In the genomic region with DNA sequence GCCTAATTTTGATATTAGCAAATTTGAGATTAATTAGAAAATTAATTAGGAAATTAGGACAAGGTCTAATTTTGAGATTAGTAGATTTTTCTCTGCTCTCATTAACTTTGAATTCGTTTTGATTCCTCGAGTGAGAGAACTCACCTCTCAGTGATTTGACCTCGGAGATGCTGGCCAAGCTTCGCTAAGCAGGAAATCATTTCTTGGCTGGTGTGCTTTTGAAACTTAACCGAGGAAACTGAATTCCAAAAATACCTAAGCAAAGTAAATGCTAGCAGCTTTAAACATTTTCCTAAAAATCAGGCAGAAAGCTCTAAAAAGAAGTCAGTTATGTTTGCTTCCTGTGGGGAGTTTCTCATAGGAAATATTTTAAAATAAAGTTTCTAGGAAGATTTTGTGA, we compare ENCODE assay signal across 14 cellular contexts. TPM values are rescaled to one million over a fixed set of nuclear protein-coding genes. Genes with fewer than 3 reads are reported as not detected.
DNase-seq lines count a peak whose midpoint lies in the region; ATAC-seq, FAIRE-seq and TF ChIP-seq lines count a peak whose summit lies in the region.
"Had no signal": no experiment of that assay in that cellular context is flagged by ENCODE, and none has a peak within 500 bp of the region (broad histone marks: within the 10 kb centered on the region; RNA-seq: fewer than 3 reads in every experiment).

No MANE protein-coding gene starts in this region.

- no peak for TF ChIP-seq CTCF in kidney (IDR thresholded peaks at IDR 0.05; ENCODE audit: borderline replicate concordance, extremely low read depth, insufficient read depth)
- TF ChIP-seq CTCF in upper lobe of left lung (IDR thresholded peaks at IDR 0.05): no peak

- CTCF ChIA-PET in activated naive CD4-positive, alpha-beta T cell treated with anti-CD3 and anti-CD28 coated beads, Interleukin-2, amount 10 ng/mL, durations not matched to agents 7 days and 5 days (lab: Charles Lee): interaction anchor here (0.7 to 1.4 kb wide), 4 partner anchors 18 to 72 kb away, joined by 3 to 4 read pairs (median 4); no protein-coding TSS in a partner anchor
- CTCF ChIA-PET in HEK293T (lab: Yijun Ruan, JAX): no interaction called here

- H3K9me3 ChIP-seq in kidney (ENCODE audit: control insufficient read depth in 1 of 2, low read length in 2 of 2) (no peaks in the 10 kb centered on the region), upper lobe of left lung (no peaks in the 10 kb centered on the region)
- H3K9me3 ChIP-seq: transverse colon had no signal

- H3K36me3 Mint-ChIP-seq in activated naive CD4-positive, alpha-beta T cell treated with anti-CD3 and anti-CD28 coated beads, Interleukin-2, amount 10 ng/mL, durations not matched to agents 7 days and 5 days: peaks cover 69% of the 10 kb centered on the region
- H3K36me3 Mint-ChIP-seq in activated naive CD4-positive, alpha-beta T cell treated with anti-CD3 and anti-CD28 coated beads, Interleukin-2, amount 50 U/mL, for 72 hours: no peaks in the 10 kb centered on the region

- FAIRE-seq in kidney (lab: Jason Lieb, UNC): peak; percentile 76
- FAIRE-seq in H54 (lab: Jason Lieb, UNC): no peak

- H3K9me3 Mint-ChIP-seq in activated naive CD4-positive, alpha-beta T cell treated with anti-CD3 and anti-CD28 coated beads, Interleukin-2, amount 10 ng/mL, durations not matched to agents 7 days and 5 days: no peaks in the 10 kb centered on the region
- H3K9me3 Mint-ChIP-seq in activated naive CD4-positive, alpha-beta T cell treated with anti-CD3 and anti-CD28 coated beads, Interleukin-2, amount 50 U/mL, for 72 hours: no peaks in the 10 kb centered on the region

- peaks cover 2 to 6% of the 10 kb centered on the region in 2 donors for H3K4me1 ChIP-seq in kidney (ENCODE audit: control insufficient read depth in 1 of 2, insufficient read depth in 1 of 2, low read depth in 1 of 2, low read length in 2 of 2)
- peaks cover 15 to 35% (median 25%) of the 10 kb centered on the region in 4 donors for H3K4me1 ChIP-seq in upper lobe of left lung

- ATAC-seq in activated naive CD4-positive, alpha-beta T cell treated with anti-CD3 and anti-CD28 coated beads, Interleukin-2, amount 50 U/mL, for 72 hours: no peak
- no peak for ATAC-seq in upper lobe of left lung (ENCODE audit: low FRiP score in 2 of 2)
- ATAC-seq: left colon had no signal

- H3K36me3 ChIP-seq in kidney (ENCODE audit: control insufficient read depth in 1 of 2, insufficient read depth in 2 of 2, low read length in 2 of 2) (no peaks in the 10 kb centered on the region), upper lobe of left lung (peaks cover 0 to 6% (median 3%) of the 10 kb centered on the region in 4 donors)
- H3K36me3 ChIP-seq: transverse colon had no signal

- intact Hi-C loops in kidney (cut with DNase I): no loop called here

- H3K27ac ChIP-seq in kidney (ENCODE audit: low read depth in 2 of 2, low read length in 2 of 2): no peak overlapping the region
- peak overlapping the region; percentile 11 to 84 (median 52) for H3K27ac ChIP-seq in upper lobe of left lung
- H3K27ac ChIP-seq: C4-2B had no signal

- TF ChIP-seq EP300 in upper lobe of left lung (IDR thresholded peaks at IDR 0.05): no peak

- no peaks in the 10 kb centered on the region for H3K27me3 ChIP-seq in upper lobe of left lung
- H3K27me3 ChIP-seq: transverse colon had no signal

- no peak overlapping the region for H3K9ac ChIP-seq in kidney (ENCODE audit: low read length in 2 of 2)

- H3K4me3 Mint-ChIP-seq in activated naive CD4-positive, alpha-beta T cell treated with anti-CD3 and anti-CD28 coated beads, Interleukin-2, amount 10 ng/mL, durations not matched to agents 7 days and 5 days: peak overlapping the region; percentile 56

- peak overlapping the region; percentile 76 for H3K27ac Mint-ChIP-seq in activated naive CD4-positive, alpha-beta T cell treated with anti-CD3 and anti-CD28 coated beads, Interleukin-2, amount 10 ng/mL, durations not matched to agents 7 days and 5 days
- H3K27ac Mint-ChIP-seq in activated naive CD4-positive, alpha-beta T cell treated with anti-CD3 and anti-CD28 coated beads, Interleukin-2, amount 50 U/mL, for 72 hours: peak overlapping the region; percentile 38 to 75

- peaks cover 87% of the 10 kb centered on the region for H3K4me1 Mint-ChIP-seq in activated naive CD4-positive, alpha-beta T cell treated with anti-CD3 and anti-CD28 coated beads, Interleukin-2, amount 10 ng/mL, durations not matched to agents 7 days and 5 days

- TF ChIP-seq POLR2A in upper lobe of left lung (IDR thresholded peaks at IDR 0.05) (no peak), H54 (IDR thresholded peaks at IDR 0.05; ENCODE audit: low read depth, low read length) (no peak)

- no peaks in the 10 kb centered on the region for H3K27me3 Mint-ChIP-seq in activated naive CD4-positive, alpha-beta T cell treated with anti-CD3 and anti-CD28 coated beads, Interleukin-2, amount 10 ng/mL, durations not matched to agents 7 days and 5 days

- POLR2A ChIA-PET in HEK293T (lab: Yijun Ruan, JAX): no interaction called here

- WGBS in upper lobe of left lung, 2 donors: 5 to 14% methylated on average over 5 of the region's 5 CpGs

- H3K4me3 ChIP-seq in kidney (ENCODE audit: low read length in 2 of 2) (peak overlapping the region in 1 of 2 donors; percentile 7), upper lobe of left lung (no peak overlapping the region)

- DNase-seq in activated naive CD4-positive, alpha-beta T cell treated with anti-CD3 and anti-CD28 coated beads, Interleukin-2, amount 10 ng/mL, durations not matched to agents 7 days and 5 days: no peak
- no peak for DNase-seq in activated naive CD4-positive, alpha-beta T cell (lab: John Stamatoyannopoulos, UW)
- no peak for DNase-seq in activated naive CD4-positive, alpha-beta T cell treated with anti-CD3 and anti-CD28 coated beads, Interleukin-2, amount 50 U/mL, for 72 hours (ENCODE audit: low spot score in 2 of 2)
- no peak for DNase-seq in kidney
- DNase-seq in upper lobe of left lung: no peak
- no peak for DNase-seq in HEK293T (ENCODE audit: extremely low spot score)
- DNase-seq in NCI-H345 (lab: John Stamatoyannopoulos, UW): no peak
- no peak for DNase-seq in H54 (ENCODE audit: insufficient read length, low spot score)
- DNase-seq: activated CD4-positive, alpha-beta T cell treated with anti-CD3 and anti-CD28 coated beads for 1 hour; KG1; left colon; NK-92 treated with Interleukin-12 subunit alpha and Interleukin-12 subunit beta, amount 100 ng/mL, for 24 hours; transverse colon had no signal

TF ChIP-seq in HEK293T, 16 proteins besides CTCF, POLR2A, EP300 and RAD21:
- no peak for TF ChIP-seq FOXA1 (IDR thresholded peaks at IDR 0.05)
- TF ChIP-seq ZNF384 (IDR thresholded peaks at IDR 0.05): no peak
- no peak for TF ChIP-seq TARDBP (IDR thresholded peaks at IDR 0.05)
- no peak for TF ChIP-seq BHLHE40 (IDR thresholded peaks at IDR 0.05; ENCODE audit: borderline replicate concordance)
- no peak for TF ChIP-seq NFRKB (IDR thresholded peaks at IDR 0.05)
- no peak for TF ChIP-seq CTBP1 (IDR thresholded peaks at IDR 0.05; ENCODE audit: borderline replicate concordance)
- no peak for TF ChIP-seq SUZ12 (IDR thresholded peaks at IDR 0.05)
- no peak for TF ChIP-seq ELF4 (IDR thresholded peaks at IDR 0.05)
- TF ChIP-seq FOXM1 (IDR thresholded peaks at IDR 0.05; ENCODE audit: borderline replicate concordance): no peak
- TF ChIP-seq LEF1 (IDR thresholded peaks at IDR 0.05; ENCODE audit: borderline replicate concordance): no peak
- TF ChIP-seq HDGF (IDR thresholded peaks at IDR 0.05; ENCODE audit: borderline replicate concordance): no peak
- TF ChIP-seq, protein P1, sequence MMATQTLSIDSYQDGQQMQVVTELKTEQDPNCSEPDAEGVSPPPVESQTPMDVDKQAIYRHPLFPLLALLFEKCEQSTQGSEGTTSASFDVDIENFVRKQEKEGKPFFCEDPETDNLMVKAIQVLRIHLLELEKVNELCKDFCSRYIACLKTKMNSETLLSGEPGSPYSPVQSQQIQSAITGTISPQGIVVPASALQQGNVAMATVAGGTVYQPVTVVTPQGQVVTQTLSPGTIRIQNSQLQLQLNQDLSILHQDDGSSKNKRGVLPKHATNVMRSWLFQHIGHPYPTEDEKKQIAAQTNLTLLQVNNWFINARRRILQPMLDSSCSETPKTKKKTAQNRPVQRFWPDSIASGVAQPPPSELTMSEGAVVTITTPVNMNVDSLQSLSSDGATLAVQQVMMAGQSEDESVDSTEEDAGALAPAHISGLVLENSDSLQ (IDR thresholded peaks at IDR 0.05): no peak
- TF ChIP-seq L3MBTL2 (conservative IDR thresholded peaks at IDR 0.05): no peak
- no peak for TF ChIP-seq ARNT (IDR thresholded peaks at IDR 0.05)
- TF ChIP-seq FOXK2 (IDR thresholded peaks at IDR 0.05): no peak
TF ChIP-seq in HEK293T: peak in this region for 0.

RNA-seq across cellular contexts. Expression of a gene that starts 34.9 kb away (rescaled TPM):
- total RNA-seq in activated naive CD4-positive, alpha-beta T cell treated with anti-CD3 and anti-CD28 coated beads, Interleukin-2, amount 50 U/mL, for 72 hours: 10 to 100 TPM; 13.0 to 16.0 TPM
- total RNA-seq in kidney (11.9 TPM), upper lobe of left lung (10 to 100 TPM in 5 of 6 donors, 1 to 10 TPM in 1; 9.6 to 56.6 (median 22.1) TPM)
- polyA plus RNA-seq in kidney (ENCODE audit: insufficient read depth, low read depth, low replicate concordance): 4.7 TPM

Comparison
In these comparisons a context has a peak if more than half of its experiments do, and no peak if none do; other contexts are left out.
1. H3K27ac ChIP-seq: peak in upper lobe of left lung (4 of 4); none in kidney (0 of 2).